8 cellular contexts compared by ENCODE assay signal in the genomic region with DNA sequence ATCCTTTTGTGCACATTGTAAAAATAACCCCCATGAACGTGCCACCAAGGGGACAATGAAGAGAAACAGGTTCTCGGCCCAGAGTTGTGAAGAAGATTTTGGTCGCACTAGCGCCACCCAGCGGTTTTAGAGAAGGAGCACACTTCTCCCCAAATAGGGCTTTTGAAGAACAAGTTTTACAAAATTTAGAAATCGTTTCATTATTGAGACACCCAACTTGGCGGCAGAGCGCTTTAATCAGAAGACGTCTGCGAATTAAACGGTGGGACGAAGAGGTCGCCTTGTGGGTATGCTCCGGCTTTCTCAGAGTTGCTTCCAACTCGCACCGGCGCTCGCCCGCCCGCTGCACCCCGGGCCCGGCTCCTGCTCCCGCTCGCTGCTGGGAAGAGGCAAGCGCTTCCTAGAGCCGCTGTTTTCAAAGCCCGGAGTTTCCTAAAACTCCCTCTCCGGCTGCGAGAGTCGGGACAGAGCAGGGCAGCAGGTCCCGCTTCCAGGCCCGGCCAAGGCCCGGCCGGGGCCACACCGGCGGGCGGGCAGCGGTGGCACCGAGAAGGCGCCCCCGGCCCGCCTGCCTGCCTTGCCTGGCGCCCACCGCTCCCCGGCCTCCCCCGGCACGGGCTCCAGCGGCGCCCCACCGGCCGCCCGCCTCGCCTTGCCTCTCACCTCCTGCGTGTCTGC. TPM values are rescaled to one million over a fixed set of nuclear protein-coding genes. Genes with fewer than 3 reads are reported as not detected.
DNase-seq lines count a peak whose midpoint lies in the region; ATAC-seq and TF ChIP-seq lines count a peak whose summit lies in the region.

No MANE protein-coding gene starts in this region.

- H3K27ac ChIP-seq in epithelial cell of prostate: peak overlapping the region; percentile 97
- no peak overlapping the region for H3K27ac ChIP-seq in naive thymus-derived CD4-positive, alpha-beta T cell (ENCODE audit: low read depth, low read length)

- H3K27ac Mint-ChIP-seq in T-helper 1 cell treated with Interleukin-12 subunit alpha and Interleukin-12 subunit beta and Interleukin-4 antibody, amounts not matched to agents 30 μg/mL and 1 μg/mL, for 36 hours: peak overlapping the region; percentile 74
- peak overlapping the region in 2 of 9 donors; percentile 4 to 72 for H3K27ac Mint-ChIP-seq in naive thymus-derived CD4-positive, alpha-beta T cell

- no peak for ATAC-seq in naive thymus-derived CD4-positive, alpha-beta T cell

- H3K9me3 Mint-ChIP-seq in T-helper 1 cell treated with Interleukin-12 subunit alpha and Interleukin-12 subunit beta and Interleukin-4 antibody, amounts not matched to agents 30 μg/mL and 1 μg/mL, for 36 hours: peaks cover 4% of the 10 kb centered on the region
- peaks cover 0 to 73% (median 16%) of the 10 kb centered on the region in 11 donors for H3K9me3 Mint-ChIP-seq in naive thymus-derived CD4-positive, alpha-beta T cell

- peaks cover 4 to 21% of the 10 kb centered on the region in 2 donors for H3K27me3 ChIP-seq in naive thymus-derived CD4-positive, alpha-beta T cell (ENCODE audit: control insufficient read depth in 2 of 2, insufficient read depth in 2 of 2, low read length in 2 of 2)

- TF ChIP-seq CTCF in GM12875 (IDR thresholded peaks at IDR 0.05; ENCODE audit: borderline replicate concordance, insufficient read depth, low read depth, low read length): 0 out of 2 replicates have a peak, but pooled peaks have one; percentile 26

- DNase-seq in AG08396 (ENCODE audit: low spot score) (peak; percentile 86), NCI-H2029 treated with DMSO at 0.1 percent for 48 hours (lab: John Stamatoyannopoulos, UW) (peak; percentile 98), epithelial cell of prostate (ENCODE audit: low read depth, low spot score) (no peak), HPDE6-E6E7 (ENCODE audit: extremely low spot score) (no peak)
- DNase-seq in naive thymus-derived CD4-positive, alpha-beta T cell: no peak
- no peak for DNase-seq in stimulated activated naive CD4-positive, alpha-beta T cell treated with Interleukin-2 at 50 U/mL for 16 hours (lab: John Stamatoyannopoulos, UW)

- H3K27me3 Mint-ChIP-seq in T-helper 1 cell treated with Interleukin-12 subunit alpha and Interleukin-12 subunit beta and Interleukin-4 antibody, amounts not matched to agents 30 μg/mL and 1 μg/mL, for 36 hours (ENCODE audit: low read depth): peaks cover 83% of the 10 kb centered on the region
- H3K27me3 Mint-ChIP-seq in naive thymus-derived CD4-positive, alpha-beta T cell: peaks cover 72 to 81% (median 77%) of the 10 kb centered on the region in 5 donors

- H3K4me3 ChIP-seq in GM12875 (ENCODE audit: low read depth, low read length): no peak overlapping the region
- H3K4me3 ChIP-seq in naive thymus-derived CD4-positive, alpha-beta T cell (ENCODE audit: low read length): no peak overlapping the region

- CTCF ChIA-PET in naive thymus-derived CD4-positive, alpha-beta T cell (lab: Charles Lee): no interaction called here

- H3K4me1 ChIP-seq in naive thymus-derived CD4-positive, alpha-beta T cell (ENCODE audit: control insufficient read depth in 2 of 2, insufficient read depth in 2 of 2, low read length in 2 of 2): no peaks in the 10 kb centered on the region

- peak overlapping the region; percentile 56 for H3K4me3 Mint-ChIP-seq in T-helper 1 cell treated with Interleukin-12 subunit alpha and Interleukin-12 subunit beta and Interleukin-4 antibody, amounts not matched to agents 30 μg/mL and 1 μg/mL, for 36 hours
- H3K4me3 Mint-ChIP-seq in naive thymus-derived CD4-positive, alpha-beta T cell: peak overlapping the region; percentile 54 to 82 (median 70)

- H3K4me1 Mint-ChIP-seq in T-helper 1 cell treated with Interleukin-12 subunit alpha and Interleukin-12 subunit beta and Interleukin-4 antibody, amounts not matched to agents 30 μg/mL and 1 μg/mL, for 36 hours (ENCODE audit: low read depth): peaks cover 9% of the 10 kb centered on the region
- H3K4me1 Mint-ChIP-seq in naive thymus-derived CD4-positive, alpha-beta T cell: peaks cover 7 to 42% (median 26%) of the 10 kb centered on the region in 7 donors

- POLR2A ChIA-PET in naive thymus-derived CD4-positive, alpha-beta T cell (lab: Charles Lee): no interaction called here

- H3K36me3 Mint-ChIP-seq in T-helper 1 cell treated with Interleukin-12 subunit alpha and Interleukin-12 subunit beta and Interleukin-4 antibody, amounts not matched to agents 30 μg/mL and 1 μg/mL, for 36 hours (ENCODE audit: low read depth): peaks cover 9% of the 10 kb centered on the region
- peaks cover 0 to 21% (median 3%) of the 10 kb centered on the region in 5 donors for H3K36me3 Mint-ChIP-seq in naive thymus-derived CD4-positive, alpha-beta T cell

- H3K36me3 ChIP-seq in naive thymus-derived CD4-positive, alpha-beta T cell (ENCODE audit: control insufficient read depth in 2 of 3, insufficient read depth in 3 of 3, low read length in 3 of 3): no peaks in the 10 kb centered on the region

- no peaks in the 10 kb centered on the region for H3K9me3 ChIP-seq in naive thymus-derived CD4-positive, alpha-beta T cell (ENCODE audit: control insufficient read depth in 2 of 3, low read length in 3 of 3)

- intact Hi-C loops in naive thymus-derived CD4-positive, alpha-beta T cell (cut with micrococcal nuclease): loop anchor here in 1 of 2 donors (5.0 to 10.0 kb wide), 2 partner anchors 280 to 613 kb away; partner anchors contain the start of gene SSTR1

RNA-seq across cellular contexts. Expression of gene FOXA1, which starts 0.7 kb away (rescaled TPM):
- total RNA-seq in naive thymus-derived CD4-positive, alpha-beta T cell: not detected
- not detected for polyA plus RNA-seq in naive thymus-derived CD4-positive, alpha-beta T cell

RNA-seq across cellular contexts. Expression of gene TTC6, which starts 1.1 kb away (rescaled TPM):
- not detected for total RNA-seq in naive thymus-derived CD4-positive, alpha-beta T cell
- not detected for polyA plus RNA-seq in naive thymus-derived CD4-positive, alpha-beta T cell

Comparison
In these comparisons a context has a peak if more than half of its experiments do, and no peak if none do; other contexts are left out.
1. DNase-seq: peak in AG08396 (single experiment) and NCI-H2029 treated with DMSO at 0.1 percent for 48 hours (single experiment); none in epithelial cell of prostate (single experiment), naive thymus-derived CD4-positive, alpha-beta T cell (0 of 9), HPDE6-E6E7 (single experiment) and stimulated activated naive CD4-positive, alpha-beta T cell treated with Interleukin-2 at 50 U/mL for 16 hours (single experiment).